Comparison of ENCODE assay signal across 7 cellular contexts in genomic region chr3:50365842-50366220, GRCh38. TPM values are rescaled to one million over a fixed set of nuclear protein-coding genes. Genes with fewer than 3 reads are reported as not detected.
A peak's percentile ranks its signal among the peaks of the same experiment; 100 is the strongest.
DNase-seq lines count a peak whose midpoint lies in the region; ATAC-seq and TF ChIP-seq lines count a peak whose summit lies in the region.
"Had no signal": no experiment of that assay in that cellular context is flagged by ENCODE, and none has a peak within 500 bp of the region (broad histone marks: within the 10 kb centered on the region; RNA-seq: fewer than 3 reads in every experiment).

No MANE protein-coding gene starts in this region.

- H3K9me3 ChIP-seq in body of pancreas: no peaks in the 10 kb centered on the region
- H3K9me3 ChIP-seq in neutrophil: no peaks in the 10 kb centered on the region

- no peak for DNase-seq in Jurkat, Clone E6-1 (ENCODE audit: low read depth, low spot score)
- DNase-seq in body of pancreas (no peak), DMS153 (lab: John Stamatoyannopoulos, UW) (no peak), OCI-M1 (lab: John Stamatoyannopoulos, UW) (no peak)
- DNase-seq: NCI-H2171 treated with DMSO at 0.1 percent for 48 hours had no signal

- no peak for ATAC-seq in body of pancreas
- ATAC-seq in GM18870 (IDR thresholded peaks at IDR 0.05; ENCODE audit: unreplicated experiment): no peak

- H3K36me3 ChIP-seq in body of pancreas (replicated peaks in 1 of 2; ENCODE audit: insufficient read depth in 1 of 2, low read depth in 2 of 2) (no peaks in the 10 kb centered on the region), neutrophil (no peaks in the 10 kb centered on the region)

- intact Hi-C loops in body of pancreas (cut with DNase I): no loop called here

- TF ChIP-seq POLR2A in body of pancreas (IDR thresholded peaks at IDR 0.05): no peak

- 54 to 86% methylated on average over 1 to 5 of the region's 5 CpGs for WGBS in body of pancreas, 2 donors

- H3K4me3 ChIP-seq in Jurkat, Clone E6-1 (ENCODE audit: low read length): peak overlapping the region; percentile 60
- H3K4me3 ChIP-seq in body of pancreas (peak overlapping the region; percentile 47 to 48), neutrophil (ENCODE audit: low read depth in 1 of 2, low read length in 1 of 2) (peak overlapping the region; percentile 79)

- peaks cover 30% of the 10 kb centered on the region for H3K4me1 ChIP-seq in body of pancreas
- peaks cover 16% of the 10 kb centered on the region in 2 experiments for H3K4me1 ChIP-seq in neutrophil (ENCODE audit: control insufficient read depth in 1 of 2, insufficient read depth in 1 of 2, low read depth in 1 of 2, low read length in 1 of 2)

- H3K27me3 ChIP-seq in body of pancreas (no peaks in the 10 kb centered on the region), neutrophil (peaks cover 34% of the 10 kb centered on the region)

- TF ChIP-seq CTCF in body of pancreas (IDR thresholded peaks at IDR 0.05) (no peak), neutrophil (IDR thresholded peaks at IDR 0.05) (no peak)

- H3K27ac ChIP-seq in body of pancreas: peak overlapping the region in 3 of 4 donors; percentile 57 to 79 (median 69)
- H3K27ac ChIP-seq in neutrophil: no peak overlapping the region

RNA-seq across cellular contexts. Expression of gene TMEM115, which starts 6.5 kb away (rescaled TPM):
- polyA plus RNA-seq in Jurkat, Clone E6-1 (2012; ENCODE audit: insufficient read depth, insufficient read length): 12.5 TPM
- 10 to 100 TPM; 39.4 to 54.1 TPM for total RNA-seq in body of pancreas

RNA-seq across cellular contexts. Expression of gene CYB561D2, which starts 15.2 kb away (rescaled TPM):
- polyA plus RNA-seq in Jurkat, Clone E6-1 (2012; ENCODE audit: insufficient read depth, insufficient read length): 18.0 TPM
- 10 to 100 TPM; 11.4 to 29.0 TPM for total RNA-seq in body of pancreas

RNA-seq across cellular contexts. Expression of gene NPRL2, which starts 15.3 kb away (rescaled TPM):
- 54.2 TPM for polyA plus RNA-seq in Jurkat, Clone E6-1 (2012; ENCODE audit: insufficient read depth, insufficient read length)
- 10 to 100 TPM; 27.0 to 30.9 TPM for total RNA-seq in body of pancreas

RNA-seq across cellular contexts. Expression of gene ZMYND10, which starts 20.3 kb away (rescaled TPM):
- 5.0 TPM for polyA plus RNA-seq in Jurkat, Clone E6-1 (2012; ENCODE audit: insufficient read depth, insufficient read length)
- 1 to 10 TPM; 1.3 to 2.3 TPM for total RNA-seq in body of pancreas

RNA-seq across cellular contexts. Expression of gene RASSF1, which starts 25.2 kb away (rescaled TPM):
- 23.7 TPM for polyA plus RNA-seq in Jurkat, Clone E6-1 (2012; ENCODE audit: insufficient read depth, insufficient read length)
- 10 to 100 TPM; 26.7 to 30.0 TPM for total RNA-seq in body of pancreas
